15 cellular contexts compared by ENCODE assay signal in genomic region chr12:2650261-2651060, GRCh38.
"Had no signal": no experiment of that assay in that cellular context is flagged by ENCODE, and none has a peak within 500 bp of the region (broad histone marks: within the 10 kb centered on the region; RNA-seq: fewer than 3 reads in every experiment).

No MANE protein-coding gene starts in this region.

- H3K36me3 Mint-ChIP-seq: activated CD4-positive, alpha-beta memory T cell treated with anti-CD3 and anti-CD28 coated beads for 36 hours; activated CD8-positive, alpha-beta memory T cell treated with anti-CD3 and anti-CD28 coated beads, Interleukin-2, amount 10 ng/mL, durations not matched to agents 7 days and 5 days; activated naive CD4-positive, alpha-beta T cell treated with anti-CD3 and anti-CD28 coated beads, Interleukin-2, amount 10 ng/mL, durations not matched to agents 7 days and 5 days; naive B cell; stimulated activated naive B cell treated with anti-CD40 and anti-IgM and Interleukin-4, amounts not matched to agents 10 μg/mL and 1 μg/mL and 100 μg/mL, for 72 hours had no signal

- H3K4me1 Mint-ChIP-seq: activated CD8-positive, alpha-beta memory T cell treated with anti-CD3 and anti-CD28 coated beads, Interleukin-2, amount 10 ng/mL, durations not matched to agents 7 days and 5 days; activated naive CD4-positive, alpha-beta T cell treated with anti-CD3 and anti-CD28 coated beads, Interleukin-2, amount 10 ng/mL, durations not matched to agents 7 days and 5 days; stimulated activated naive B cell treated with anti-CD40 and anti-IgM and Interleukin-4, amounts not matched to agents 10 μg/mL and 1 μg/mL and 100 μg/mL, for 72 hours had no signal

- H3K4me3 ChIP-seq: esophagus muscularis mucosa, lower lobe of right lung, pancreas had no signal

- H3K27ac Mint-ChIP-seq: activated CD4-positive, alpha-beta memory T cell treated with anti-CD3 and anti-CD28 coated beads for 36 hours; activated CD8-positive, alpha-beta memory T cell treated with anti-CD3 and anti-CD28 coated beads, Interleukin-2, amount 10 ng/mL, durations not matched to agents 7 days and 5 days; activated naive CD4-positive, alpha-beta T cell treated with anti-CD3 and anti-CD28 coated beads, Interleukin-2, amount 10 ng/mL, durations not matched to agents 7 days and 5 days; naive B cell; stimulated activated naive B cell treated with anti-CD40 and anti-IgM and Interleukin-4, amounts not matched to agents 10 μg/mL and 1 μg/mL and 100 μg/mL, for 72 hours; type B pancreatic cell had no signal

- H3K27ac ChIP-seq: esophagus muscularis mucosa, lower lobe of right lung, pancreas had no signal

- H3K27me3 ChIP-seq: esophagus muscularis mucosa, pancreas had no signal

- H3K9me3 Mint-ChIP-seq: activated CD4-positive, alpha-beta memory T cell treated with anti-CD3 and anti-CD28 coated beads for 36 hours; activated naive CD4-positive, alpha-beta T cell treated with anti-CD3 and anti-CD28 coated beads, Interleukin-2, amount 10 ng/mL, durations not matched to agents 7 days and 5 days; naive B cell; stimulated activated naive B cell treated with anti-CD40 and anti-IgM and Interleukin-4, amounts not matched to agents 10 μg/mL and 1 μg/mL and 100 μg/mL, for 72 hours; type B pancreatic cell had no signal

- H3K36me3 ChIP-seq: pancreas had no signal

- ATAC-seq: activated CD8-positive, alpha-beta memory T cell treated with anti-CD3 and anti-CD28 coated beads, Interleukin-2, amount 10 ng/mL, durations not matched to agents 7 days and 5 days; pancreas; stimulated activated naive B cell treated with anti-CD40 and anti-IgM and Interleukin-4, amounts not matched to agents 10 μg/mL and 1 μg/mL and 100 μg/mL, for 72 hours had no signal

- H3K4me3 Mint-ChIP-seq: activated CD4-positive, alpha-beta memory T cell treated with anti-CD3 and anti-CD28 coated beads for 36 hours; activated CD8-positive, alpha-beta memory T cell treated with anti-CD3 and anti-CD28 coated beads, Interleukin-2, amount 10 ng/mL, durations not matched to agents 7 days and 5 days; activated naive CD4-positive, alpha-beta T cell treated with anti-CD3 and anti-CD28 coated beads, Interleukin-2, amount 10 ng/mL, durations not matched to agents 7 days and 5 days; naive B cell; stimulated activated naive B cell treated with anti-CD40 and anti-IgM and Interleukin-4, amounts not matched to agents 10 μg/mL and 1 μg/mL and 100 μg/mL, for 72 hours; type B pancreatic cell had no signal

- H3K4me1 ChIP-seq: lower lobe of right lung, pancreas had no signal

- DNase-seq: activated CD4-positive, alpha-beta memory T cell treated with anti-CD3 and anti-CD28 coated beads for 36 hours; activated CD4-positive, alpha-beta T cell treated with anti-CD3 and anti-CD28 coated beads for 1 hour; activated CD8-positive, alpha-beta memory T cell treated with anti-CD3 and anti-CD28 coated beads, Interleukin-2, amount 10 ng/mL, durations not matched to agents 7 days and 5 days; activated naive CD4-positive, alpha-beta T cell treated with anti-CD3 and anti-CD28 coated beads, Interleukin-2, amount 10 ng/mL, durations not matched to agents 7 days and 5 days; activated T-cell treated with anti-CD3 and anti-CD28 coated beads, Interleukin-2, amount 50 U/mL, for 1 hour; hippocampal formation; lower lobe of right lung; naive B cell; stimulated activated CD4-positive, alpha-beta T cell treated with anti-CD3 and anti-CD28 coated beads, Interleukin-2, amount 100 ng/mL, for 48 hours; stimulated activated naive B cell treated with anti-CD40 and anti-IgM and Interleukin-4, amounts not matched to agents 10 μg/mL and 1 μg/mL and 100 μg/mL, for 72 hours; T-helper 1 cell; T1000 had no signal

- H3K9me3 ChIP-seq: esophagus muscularis mucosa, lower lobe of right lung, pancreas had no signal
